ENCODE assay signal across 35 cellular contexts in the genomic region with DNA sequence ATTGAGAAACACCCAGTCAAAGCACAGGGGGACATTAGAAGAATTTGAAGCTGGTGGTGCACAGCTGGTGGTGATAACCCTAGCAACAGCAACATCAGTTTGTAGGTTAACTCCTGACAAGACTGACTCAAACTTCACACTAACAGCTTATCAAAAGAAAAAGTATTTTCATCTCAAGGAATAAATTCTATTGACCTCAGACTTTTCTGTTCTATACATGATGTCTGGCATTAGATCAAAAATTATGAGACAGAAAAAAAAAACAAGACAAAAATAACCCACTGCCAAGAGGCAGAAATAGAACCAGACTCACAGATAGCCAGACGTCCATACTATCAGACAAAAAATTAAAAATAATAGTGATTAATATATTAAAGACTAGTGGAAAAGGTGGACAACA.
"Had no signal": no experiment of that assay in that cellular context is flagged by ENCODE, and none has a peak within 500 bp of the region (broad histone marks: within the 10 kb centered on the region; RNA-seq: fewer than 3 reads in every experiment).

No MANE protein-coding gene starts in this region.

- H3K4me3 Mint-ChIP-seq: activated B cell treated with CpG ODN at 0.5 μM for 24 hours; activated CD4-positive, alpha-beta memory T cell treated with anti-CD3 and anti-CD28 coated beads for 36 hours; activated naive CD4-positive, alpha-beta T cell treated with anti-CD3 and anti-CD28 coated beads, Interleukin-2, amount 10 ng/mL, durations not matched to agents 7 days and 5 days; activated naive CD8-positive, alpha-beta T cell; activated naive CD8-positive, alpha-beta T cell treated with anti-CD3 and anti-CD28 coated beads, Interleukin-2, amount 50 U/mL, for 24 hours; T-cell; T-helper 17 cell had no signal

- H3K27ac Mint-ChIP-seq: activated B cell treated with CpG ODN at 0.5 μM for 24 hours; activated CD4-positive, alpha-beta memory T cell treated with anti-CD3 and anti-CD28 coated beads for 36 hours; activated naive CD4-positive, alpha-beta T cell treated with anti-CD3 and anti-CD28 coated beads, Interleukin-2, amount 10 ng/mL, durations not matched to agents 7 days and 5 days; activated naive CD8-positive, alpha-beta T cell; activated naive CD8-positive, alpha-beta T cell treated with anti-CD3 and anti-CD28 coated beads, Interleukin-2, amount 50 U/mL, for 24 hours; T-cell; T-helper 17 cell had no signal

- DNase-seq: activated B cell treated with CpG ODN at 0.5 μM for 24 hours; activated CD4-positive, alpha-beta memory T cell treated with anti-CD3 and anti-CD28 coated beads for 36 hours; activated CD4-positive, alpha-beta T cell treated with anti-CD3 and anti-CD28 coated beads for 4 hours; activated CD4-positive, alpha-beta T cell treated with anti-CD3 and anti-CD28 coated beads, Interleukin-2, amount 50 U/mL, for 1 hour; activated CD4-positive, CD25-positive, alpha-beta regulatory T cell treated with anti-CD3 and anti-CD28 coated beads, Interleukin-2, amount 50 U/mL, for 72 hours; activated CD8-positive, alpha-beta memory T cell treated with anti-CD3 and anti-CD28 coated beads, Interleukin-2, amount 50 U/mL, for 4 hours; activated effector memory CD4-positive, alpha-beta T cell treated with Interleukin-2 at 50 U/mL for 16 hours; activated naive CD4-positive, alpha-beta T cell treated with anti-CD3 and anti-CD28 coated beads, Interleukin-2, amount 10 ng/mL, durations not matched to agents 7 days and 5 days; activated naive CD8-positive, alpha-beta T cell treated with anti-CD3 and anti-CD28 coated beads, Interleukin-2, amount 50 U/mL, for 24 hours; activated T-cell treated with anti-CD3 and anti-CD28 coated beads for 4 hours; activated T-cell treated with anti-CD3 and anti-CD28 coated beads, Interleukin-2, amount 50 U/mL, for 48 hours; anterior cingulate cortex; Kasumi-1; KG1; MG63; NCI-H1048; NCI-H1105 treated with DMSO at 0.1 percent for 48 hours; NCI-H1436 treated with DMSO at 0.1 percent for 48 hours; NCI-H1694 treated with DMSO at 0.1 percent for 48 hours; NCI-H2029; NCI-H345; NCI-H510A; NCI-H526; NCI-H748 treated with DMSO at 0.1 percent for 48 hours; NK-92 treated with Interleukin-12 subunit alpha and Interleukin-12 subunit beta, amount 100 ng/mL, for 24 hours; PC-9; SIG-M5; T-cell; T-helper 17 cell had no signal

- H3K27me3 ChIP-seq: breast epithelium, MG63 had no signal

- H3K36me3 ChIP-seq: breast epithelium had no signal

- H3K9me3 ChIP-seq: breast epithelium had no signal

- ATAC-seq: activated naive CD8-positive, alpha-beta T cell treated with anti-CD3 and anti-CD28 coated beads, Interleukin-2, amount 50 U/mL, for 24 hours; Right ventricle myocardium inferior; SK-N-SH treated with all-trans-retinoic acid at 6 μM for 48 hours; T-cell; T-helper 17 cell had no signal

- H3K27ac ChIP-seq: breast epithelium, PC-9, RWPE1, VCaP had no signal

- H3K9me3 Mint-ChIP-seq: activated naive CD4-positive, alpha-beta T cell treated with anti-CD3 and anti-CD28 coated beads, Interleukin-2, amount 10 ng/mL, durations not matched to agents 7 days and 5 days; T-cell had no signal

- H3K4me1 ChIP-seq: breast epithelium had no signal

- H3K4me3 ChIP-seq: breast epithelium, MG63, PC-9 had no signal

- H3K4me1 Mint-ChIP-seq: activated B cell treated with CpG ODN at 0.5 μM for 24 hours had no signal

- H3K36me3 Mint-ChIP-seq: activated CD4-positive, alpha-beta memory T cell treated with anti-CD3 and anti-CD28 coated beads for 36 hours; activated naive CD4-positive, alpha-beta T cell treated with anti-CD3 and anti-CD28 coated beads, Interleukin-2, amount 10 ng/mL, durations not matched to agents 7 days and 5 days; T-cell had no signal
